ENCODE assay signal across 36 cellular contexts in genomic region chr1:121452484-121452883, GRCh38.
"Had no signal": no experiment of that assay in that cellular context is flagged by ENCODE, and none has a peak within 500 bp of the region (broad histone marks: within the 10 kb centered on the region; RNA-seq: fewer than 3 reads in every experiment).

No MANE protein-coding gene starts in this region.

- H3K9me3 ChIP-seq: MG63 had no signal

- H3K4me3 ChIP-seq: MG63 had no signal

- DNase-seq: Kasumi-1, MG63, MM.1S, MV-4-11, NCI-H1048, NCI-H1092, NCI-H1092 treated with DMSO at 0.1 percent for 48 hours, NCI-H1105, NCI-H1105 treated with DMSO at 0.1 percent for 48 hours, NCI-H1417, NCI-H1417 treated with DMSO at 0.1 percent for 48 hours, NCI-H1436, NCI-H1436 treated with DMSO at 0.1 percent for 48 hours, NCI-H146, NCI-H1694, NCI-H1694 treated with DMSO at 0.1 percent for 48 hours, NCI-H187, NCI-H187 treated with DMSO at 0.1 percent for 48 hours, NCI-H2029, NCI-H2029 treated with DMSO at 0.1 percent for 48 hours, NCI-H2081, NCI-H2081 treated with DMSO at 0.1 percent for 48 hours, NCI-H2107, NCI-H2171, NCI-H2171 treated with DMSO at 0.1 percent for 48 hours, NCI-H2227 treated with DMSO at 0.1 percent for 48 hours, NCI-H226, NCI-H345, NCI-H446, NCI-H446 treated with DMSO at 0.1 percent for 48 hours, NCI-H510A, NCI-H510A treated with DMSO at 0.1 percent for 48 hours, NCI-H524, NCI-H524 treated with DMSO at 0.1 percent for 48 hours, NCI-H526, NCI-H526 treated with DMSO at 0.1 percent for 48 hours had no signal

- H3K27me3 ChIP-seq: MG63 had no signal

- H3K36me3 ChIP-seq: MG63 had no signal
